28 cellular contexts compared by ENCODE assay signal in the genomic region with DNA sequence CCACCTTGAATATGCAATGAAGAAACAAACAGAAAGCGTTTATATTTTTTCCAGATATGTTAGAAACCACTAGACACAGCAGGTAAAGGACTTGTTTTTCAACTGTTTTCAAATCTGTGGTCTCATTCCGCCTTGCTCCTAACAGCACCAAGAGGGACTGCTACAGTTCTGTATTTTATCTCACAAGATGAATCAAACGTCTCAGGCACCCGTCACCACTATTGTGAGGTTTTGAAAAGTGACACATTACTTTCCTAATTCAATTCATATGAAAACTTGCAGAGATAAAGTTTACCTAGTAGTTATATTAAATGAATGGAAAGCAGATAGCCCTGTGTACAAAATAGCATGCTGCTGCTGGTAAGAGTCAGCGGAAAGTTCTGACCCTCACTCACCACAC.
"Had no signal": no experiment of that assay in that cellular context is flagged by ENCODE, and none has a peak within 500 bp of the region (broad histone marks: within the 10 kb centered on the region; RNA-seq: fewer than 3 reads in every experiment).

No MANE protein-coding gene starts in this region.

- H3K27me3 Mint-ChIP-seq: naive B cell, type B pancreatic cell had no signal

- H3K9me2 ChIP-seq: SK-N-SH had no signal

- H3K4me1 Mint-ChIP-seq: neural crest cell had no signal

- H3K4me2 ChIP-seq: SK-N-SH had no signal

- H3K4me3 Mint-ChIP-seq: mesothelial cell of epicardium; naive B cell; neural crest cell; T-helper 1 cell treated with Interleukin-12 subunit alpha and Interleukin-12 subunit beta and Interleukin-4 antibody, amounts not matched to agents 30 μg/mL and 1 μg/mL, for 36 hours; type B pancreatic cell had no signal

- H3K9me3 Mint-ChIP-seq: neural crest cell, type B pancreatic cell had no signal

- H3K27ac Mint-ChIP-seq: mesothelial cell of epicardium; T-helper 1 cell treated with Interleukin-12 subunit alpha and Interleukin-12 subunit beta and Interleukin-4 antibody, amounts not matched to agents 30 μg/mL and 1 μg/mL, for 36 hours; type B pancreatic cell had no signal

- H3K36me3 Mint-ChIP-seq: mesothelial cell of epicardium, type B pancreatic cell had no signal

- H3K36me3 ChIP-seq: esophagus muscularis mucosa, heart left ventricle, pancreas, prostate gland, vagina, WERI-Rb-1 had no signal

- H3K4me1 ChIP-seq: esophagus muscularis mucosa, heart left ventricle, pancreas, prostate gland, vagina had no signal

- H3K27me3 ChIP-seq: esophagus muscularis mucosa, foreskin keratinocyte, heart left ventricle, pancreas, vagina had no signal

- H3K4me3 ChIP-seq: esophagus muscularis mucosa, heart left ventricle, pancreas, prostate gland, skin epidermis, vagina had no signal

- DNase-seq: activated CD8-positive, alpha-beta memory T cell treated with anti-CD3 and anti-CD28 coated beads, Interleukin-2, amount 50 U/mL, for 48 hours; amygdala; central memory CD4-positive, alpha-beta T cell; dermis blood vessel endothelial cell; effector CD4-positive, alpha-beta T cell; foreskin keratinocyte; heart left ventricle; hypothalamus; naive B cell; nucleus accumbens; pancreas; retina; SK-N-SH; stimulated activated CD4-positive, alpha-beta T cell treated with anti-CD3 and anti-CD28 coated beads, Interleukin-12 subunit alpha, Interleukin-12 subunit beta, amount 100 ng/mL, for 4 hours; stimulated activated naive CD4-positive, alpha-beta T cell treated with Interleukin-2 at 50 U/mL for 16 hours; substantia nigra; SW 1271; T1000; WERI-Rb-1 had no signal

- ATAC-seq: foreskin keratinocyte, heart left ventricle, sciatic nerve had no signal

- H3K27ac ChIP-seq: esophagus muscularis mucosa, foreskin keratinocyte, heart left ventricle, pancreas, prostate gland, skin epidermis, vagina, WERI-Rb-1 had no signal
